ENCODE assay signal across 8 cellular contexts in the genomic region with DNA sequence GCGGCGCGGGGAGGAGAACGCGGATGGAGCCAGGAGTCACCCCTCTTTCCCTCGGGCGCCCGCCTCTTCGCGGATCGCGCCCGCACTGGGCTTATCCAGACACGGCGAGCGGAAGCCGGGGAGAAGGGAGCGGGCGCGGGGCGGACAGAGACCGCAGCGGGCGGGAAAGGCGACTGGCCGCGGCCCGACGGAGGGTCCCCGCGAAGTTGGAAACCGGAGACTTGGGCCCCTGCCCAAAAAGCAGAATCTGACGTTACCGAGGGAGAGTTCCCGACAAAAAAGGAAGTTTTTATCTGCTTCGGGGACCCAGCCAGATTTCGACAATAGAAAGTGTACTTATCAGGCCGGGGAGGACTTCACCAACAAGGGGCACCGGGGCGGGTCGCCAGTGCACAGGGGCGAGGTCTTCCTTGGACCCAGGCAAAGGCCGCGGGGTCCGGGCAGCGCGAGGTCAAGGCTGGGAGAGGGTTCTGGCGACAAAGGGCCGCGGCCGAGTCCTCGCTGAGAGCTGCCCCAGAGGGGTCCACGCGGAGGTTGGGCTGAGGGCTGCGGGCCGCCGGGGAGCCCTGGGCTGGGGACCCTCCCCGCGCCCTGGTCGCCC. TPM values are rescaled to one million over a fixed set of nuclear protein-coding genes. Genes with fewer than 3 reads are reported as not detected.
DNase-seq lines count a peak whose midpoint lies in the region; ATAC-seq and TF ChIP-seq lines count a peak whose summit lies in the region.

No MANE protein-coding gene starts in this region.

- H3K9me3 ChIP-seq in iPS-18a (ENCODE audit: control insufficient read depth, low read depth, low read length) (no peaks in the 10 kb centered on the region), smooth muscle cell (replicated peaks; ENCODE audit: low read depth) (no peaks in the 10 kb centered on the region)

- ATAC-seq in activated naive CD8-positive, alpha-beta T cell treated with anti-CD3 and anti-CD28 coated beads, Interleukin-2, amount 50 U/mL, for 24 hours: no peak
- ATAC-seq in HG03097 (IDR thresholded peaks at IDR 0.05; ENCODE audit: low FRiP score, unreplicated experiment): no peak

- H3K4me1 ChIP-seq in iPS-18a (ENCODE audit: control insufficient read depth, low read depth, low read length) (peaks cover 9% of the 10 kb centered on the region), smooth muscle cell (ENCODE audit: low read depth) (peaks cover 17% of the 10 kb centered on the region)

- H3K27ac Mint-ChIP-seq in T-helper 2 cell treated with Interferon-gamma antibody and Interleukin-4, amounts not matched to agents 5 μg/mL and 100 μg/mL, for 36 hours: no peak overlapping the region
- H3K27ac Mint-ChIP-seq in activated naive CD8-positive, alpha-beta T cell treated with anti-CD3 and anti-CD28 coated beads, Interleukin-2, amount 50 U/mL, for 24 hours: no peak overlapping the region

- H3K4me2 ChIP-seq in smooth muscle cell: peak overlapping the region; percentile 92

- no peaks in the 10 kb centered on the region for H3K79me2 ChIP-seq in smooth muscle cell (ENCODE audit: low read depth)

- no peaks in the 10 kb centered on the region for H4K20me1 ChIP-seq in smooth muscle cell (ENCODE audit: low read depth)

- peak overlapping the region; percentile 45 for H2AFZ ChIP-seq in smooth muscle cell (ENCODE audit: low read depth)

- peak overlapping the region; percentile 71 for H3K4me3 ChIP-seq in iPS-18a (ENCODE audit: low read length)
- H3K4me3 ChIP-seq in smooth muscle cell: peak overlapping the region; percentile 58

- H3K36me3 ChIP-seq in iPS-18a (ENCODE audit: control insufficient read depth, low read depth, low read length) (no peaks in the 10 kb centered on the region), smooth muscle cell (ENCODE audit: low read depth) (no peaks in the 10 kb centered on the region)

- DNase-seq in T-helper 2 cell treated with Interferon-gamma antibody and Interleukin-4, amounts not matched to agents 5 μg/mL and 100 μg/mL, for 36 hours (ENCODE audit: low spot score): no peak
- DNase-seq in T-helper 2 cell (no peak), smooth muscle cell (lab: John Stamatoyannopoulos, UW; ENCODE audit: unreplicated experiment) (no peak), hepatic stellate cell (ENCODE audit: low spot score) (no peak), NCI-H1105 treated with DMSO at 0.1 percent for 48 hours (lab: John Stamatoyannopoulos, UW) (no peak)
- no peak for DNase-seq in activated naive CD8-positive, alpha-beta T cell treated with anti-CD3 and anti-CD28 coated beads, Interleukin-2, amount 50 U/mL, for 24 hours

- H3F3A ChIP-seq in smooth muscle cell (ENCODE audit: low read depth): peaks cover 4% of the 10 kb centered on the region

- H3K27me3 ChIP-seq in iPS-18a (ENCODE audit: control insufficient read depth, insufficient read depth, low read length) (peaks cover 77% of the 10 kb centered on the region), smooth muscle cell (ENCODE audit: low read depth) (peaks cover 69% of the 10 kb centered on the region)

- H3K4me3 Mint-ChIP-seq in T-helper 2 cell treated with Interferon-gamma antibody and Interleukin-4, amounts not matched to agents 5 μg/mL and 100 μg/mL, for 36 hours: peak overlapping the region; percentile 63
- H3K4me3 Mint-ChIP-seq in activated naive CD8-positive, alpha-beta T cell treated with anti-CD3 and anti-CD28 coated beads, Interleukin-2, amount 50 U/mL, for 24 hours: peak overlapping the region; percentile 63

- no peaks in the 10 kb centered on the region for H3K4me1 Mint-ChIP-seq in T-helper 2 cell treated with Interferon-gamma antibody and Interleukin-4, amounts not matched to agents 5 μg/mL and 100 μg/mL, for 36 hours (ENCODE audit: low read depth)
- peaks cover 12% of the 10 kb centered on the region for H3K4me1 Mint-ChIP-seq in activated naive CD8-positive, alpha-beta T cell treated with anti-CD3 and anti-CD28 coated beads, Interleukin-2, amount 50 U/mL, for 24 hours

- TF ChIP-seq CTCF in smooth muscle cell (IDR thresholded peaks at IDR 0.05; ENCODE audit: borderline replicate concordance, insufficient read depth, poor library complexity, severe bottlenecking): no peak

- H3K27me3 Mint-ChIP-seq in T-helper 2 cell treated with Interferon-gamma antibody and Interleukin-4, amounts not matched to agents 5 μg/mL and 100 μg/mL, for 36 hours (ENCODE audit: low read depth): peaks cover 70% of the 10 kb centered on the region
- peaks cover 54% of the 10 kb centered on the region for H3K27me3 Mint-ChIP-seq in activated naive CD8-positive, alpha-beta T cell treated with anti-CD3 and anti-CD28 coated beads, Interleukin-2, amount 50 U/mL, for 24 hours

- no peak overlapping the region for H3K9ac ChIP-seq in iPS-18a (ENCODE audit: low read length)
- H3K9ac ChIP-seq in smooth muscle cell (ENCODE audit: low read depth): no peak overlapping the region

- no peaks in the 10 kb centered on the region for H3K36me3 Mint-ChIP-seq in T-helper 2 cell treated with Interferon-gamma antibody and Interleukin-4, amounts not matched to agents 5 μg/mL and 100 μg/mL, for 36 hours (ENCODE audit: low read depth)
- no peaks in the 10 kb centered on the region for H3K36me3 Mint-ChIP-seq in activated naive CD8-positive, alpha-beta T cell treated with anti-CD3 and anti-CD28 coated beads, Interleukin-2, amount 50 U/mL, for 24 hours (ENCODE audit: low read depth)

- H3K9me3 Mint-ChIP-seq in T-helper 2 cell treated with Interferon-gamma antibody and Interleukin-4, amounts not matched to agents 5 μg/mL and 100 μg/mL, for 36 hours: no peaks in the 10 kb centered on the region
- H3K9me3 Mint-ChIP-seq in activated naive CD8-positive, alpha-beta T cell treated with anti-CD3 and anti-CD28 coated beads, Interleukin-2, amount 50 U/mL, for 24 hours: no peaks in the 10 kb centered on the region

- H3K27ac ChIP-seq in iPS-18a (ENCODE audit: low read length) (no peak overlapping the region), smooth muscle cell (ENCODE audit: low read depth) (no peak overlapping the region)

- under 1% methylated on average over 56 of the region's 60 CpGs for WGBS in smooth muscle cell (ENCODE audit: low lambda C conversion rate)

RNA-seq across cellular contexts. Expression of a gene that starts 0.5 kb away (rescaled TPM):
- 6.9 and 9.9 TPM in 2 replicates for total RNA-seq in smooth muscle cell
- polyA plus RNA-seq in smooth muscle cell: 1.2 and 13.2 TPM in 2 replicates

RNA-seq across cellular contexts. Expression of a gene that starts 45.3 kb away (rescaled TPM):
- total RNA-seq in smooth muscle cell: 0.31 and 1.4 TPM in 2 replicates
- 5.0 and 5.8 TPM in 2 replicates for polyA plus RNA-seq in smooth muscle cell

RNA-seq across cellular contexts. Expression of a gene that starts 47.6 kb away (rescaled TPM):
- total RNA-seq in smooth muscle cell: 4.9 and 13.9 TPM in 2 replicates
- 20.5 and 22.2 TPM in 2 replicates for polyA plus RNA-seq in smooth muscle cell

RNA-seq across cellular contexts. Expression of a gene that starts 58.4 kb away (rescaled TPM):
- total RNA-seq in smooth muscle cell: not detected in 2 replicates
- polyA plus RNA-seq in smooth muscle cell: not detected in 2 replicates
